Comparison of ENCODE assay signal across 9 cellular contexts in genomic region chr11:13105237-13105844, GRCh38.
DNase-seq lines count a peak whose midpoint lies in the region; ATAC-seq and TF ChIP-seq lines count a peak whose summit lies in the region.
"Had no signal": no experiment of that assay in that cellular context is flagged by ENCODE, and none has a peak within 500 bp of the region (broad histone marks: within the 10 kb centered on the region; RNA-seq: fewer than 3 reads in every experiment).

No MANE protein-coding gene starts in this region.

- POLR2A ChIA-PET in GM10248 (lab: Yijun Ruan, JAX), result no interaction called here

- no peak for TF ChIP-seq CTCF in GM10248 (IDR thresholded peaks at IDR 0.05; ENCODE audit: control extremely low read depth, extremely low read depth, low read depth, missing control alignments)

- ATAC-seq in HG02759 (IDR thresholded peaks at IDR 0.05; ENCODE audit: unreplicated experiment), result peak; percentile 64

- CTCF ChIA-PET in GM10248 (lab: Yijun Ruan, JAX), result no interaction called here

- peak; percentile 22 for DNase-seq in DMS79 (lab: John Stamatoyannopoulos, UW)
- peak; percentile 41 for DNase-seq in NCI-H187 treated with DMSO at 0.1 percent for 48 hours (lab: John Stamatoyannopoulos, UW)
- peak; percentile 99 for DNase-seq in dermis microvascular lymphatic vessel endothelial cell (ENCODE audit: low read depth in 2 of 2)
- no peak for DNase-seq in cerebellar nuclear complex (lab: John Stamatoyannopoulos, UW)
- no peak for DNase-seq in GM10248 (ENCODE audit: extremely low spot score)
- no peak for DNase-seq in SHP77 treated with DMSO at 0.1 percent for 48 hours (lab: John Stamatoyannopoulos, UW)
- no peak for DNase-seq in activated CD4-positive, CD25-positive, alpha-beta regulatory T cell (lab: John Stamatoyannopoulos, UW)
- DNase-seq: glutamatergic neuron had no signal

Comparison
In these comparisons a context has a peak if more than half of its experiments do, and no peak if none do; other contexts are left out.
1. DNase-seq: peak in DMS79 (single experiment), NCI-H187 treated with DMSO at 0.1 percent for 48 hours (single experiment) and dermis microvascular lymphatic vessel endothelial cell (2 of 2); none in cerebellar nuclear complex (0 of 2), GM10248 (single experiment), SHP77 treated with DMSO at 0.1 percent for 48 hours (single experiment) and activated CD4-positive, CD25-positive, alpha-beta regulatory T cell (0 of 4).